In genomic region chr12:49720214-49720613, GRCh38 we compare ENCODE assay signal across 1 cellular context.
TF ChIP-seq lines count a peak whose summit lies in the region.

No MANE protein-coding gene starts in this region.

TF ChIP-seq in HepG2, 621 proteins besides CTCF, POLR2A, EP300 and RAD21:
- no peak for TF ChIP-seq ZNF292 (CRISPR knock-in tag; IDR thresholded peaks at IDR 0.05; ENCODE audit: borderline replicate concordance, low read depth)
- TF ChIP-seq NFKB2 (CRISPR knock-in tag; IDR thresholded peaks at IDR 0.05; ENCODE audit: borderline replicate concordance), result no peak
- TF ChIP-seq CEBPG (CRISPR knock-in tag; IDR thresholded peaks at IDR 0.05), result no peak
- no peak for TF ChIP-seq KIAA2018 (CRISPR knock-in tag; IDR thresholded peaks at IDR 0.05; ENCODE audit: borderline replicate concordance)
- no peak for TF ChIP-seq ZSCAN29 (CRISPR knock-in tag; conservative IDR thresholded peaks at IDR 0.05)
- no peak for TF ChIP-seq ZNF430 (CRISPR knock-in tag; IDR thresholded peaks at IDR 0.05)
- TF ChIP-seq MXI1 (IDR thresholded peaks at IDR 0.05; ENCODE audit: borderline replicate concordance, low read depth, low read length), result no peak
- TF ChIP-seq ZFX (CRISPR knock-in tag; IDR thresholded peaks at IDR 0.05; ENCODE audit: low read depth), result no peak
- no peak for TF ChIP-seq TMF1 (CRISPR knock-in tag; IDR thresholded peaks at IDR 0.05; ENCODE audit: low read depth)
- no peak for TF ChIP-seq SMARCC2 (IDR thresholded peaks at IDR 0.05)
- TF ChIP-seq THYN1 (CRISPR knock-in tag; IDR thresholded peaks at IDR 0.05; ENCODE audit: borderline replicate concordance, low read depth), result no peak
- no peak for TF ChIP-seq HMGXB3 (CRISPR knock-in tag; IDR thresholded peaks at IDR 0.05; ENCODE audit: borderline replicate concordance)
- TF ChIP-seq KAT7 (CRISPR knock-in tag; IDR thresholded peaks at IDR 0.05; ENCODE audit: borderline replicate concordance), result no peak
- TF ChIP-seq ETV6 (CRISPR knock-in tag; conservative IDR thresholded peaks at IDR 0.05), result no peak
- no peak for TF ChIP-seq ATF1 (CRISPR knock-in tag; IDR thresholded peaks at IDR 0.05)
- TF ChIP-seq MXD1 (CRISPR knock-in tag; IDR thresholded peaks at IDR 0.05), result no peak
TF ChIP-seq in HepG2: peak in this region for 0.
